In genomic region chr2:206718296-206718695, GRCh38 we compare ENCODE assay signal across 25 cellular contexts. TPM values are rescaled to one million over a fixed set of nuclear protein-coding genes. Genes with fewer than 3 reads are reported as not detected.
DNase-seq lines count a peak whose midpoint lies in the region; ATAC-seq, FAIRE-seq and TF ChIP-seq lines count a peak whose summit lies in the region.
"Had no signal": no experiment of that assay in that cellular context is flagged by ENCODE, and none has a peak within 500 bp of the region (broad histone marks: within the 10 kb centered on the region; RNA-seq: fewer than 3 reads in every experiment).

Gene DYTN, minus strand, starts transcription at chr2:206718396. Its CDS starts 117 bp downstream, at chr2:206718279.

- H4K20me1 ChIP-seq in MM.1S (ENCODE audit: insufficient read depth, low read length) = no peaks in the 10 kb centered on the region
- no peaks in the 10 kb centered on the region for H4K20me1 ChIP-seq in neural progenitor cell (ENCODE audit: low read depth)

- H3K27me3 Mint-ChIP-seq in neural progenitor cell (ENCODE audit: insufficient read depth, low read depth) = no peaks in the 10 kb centered on the region

- H3F3A ChIP-seq in MM.1S (ENCODE audit: insufficient read depth, low read length) (no peaks in the 10 kb centered on the region; the same call in 1 of the 2 replicates), neural progenitor cell (ENCODE audit: low read depth) (no peaks in the 10 kb centered on the region)

- H3K36me3 ChIP-seq in MM.1S (replicated peaks; ENCODE audit: insufficient read depth, low read length) = no peaks in the 10 kb centered on the region
- H3K36me3 ChIP-seq in neural progenitor cell = no peaks in the 10 kb centered on the region

- H3K4me3 Mint-ChIP-seq in neural progenitor cell = no peak within 1 kb of the TSS
- H3K4me3 Mint-ChIP-seq: CD8-positive, alpha-beta T cell; T-helper 17 cell had no signal

- H3K9ac ChIP-seq in MM.1S (ENCODE audit: low read length) (no peak within 1 kb of the TSS), neural progenitor cell (no peak within 1 kb of the TSS)

- H3K79me2 ChIP-seq in MM.1S (ENCODE audit: low read length) (no peaks in the 10 kb centered on the region), neural progenitor cell (ENCODE audit: low read depth) (no peaks in the 10 kb centered on the region)

- DNase-seq in GM12892 (ENCODE audit: insufficient read length) = no peak
- no peak for DNase-seq in MM.1S
- DNase-seq in HK-2 (ENCODE audit: unreplicated experiment) = no peak
- no peak for DNase-seq in neural progenitor cell (ENCODE audit: low spot score)
- DNase-seq: AML-193; C1 segment of cervical spinal cord; CD8-positive, alpha-beta T cell; Karpas-422; NCI-H1417; NCI-H2227 treated with DMSO at 0.1 percent for 48 hours; NCI-H510A; SHP77 treated with DMSO at 0.1 percent for 48 hours; SW 1271; T-helper 17 cell had no signal

- TF ChIP-seq CTCF in MM.1S (IDR thresholded peaks at IDR 0.05; ENCODE audit: low read length) (no peak), neural progenitor cell (IDR thresholded peaks at IDR 0.05) (no peak)

- H3K27me3 ChIP-seq in MM.1S (replicated peaks; ENCODE audit: insufficient read depth, low read length) (no peaks in the 10 kb centered on the region), neural progenitor cell (no peaks in the 10 kb centered on the region)

- H3K9me3 Mint-ChIP-seq in neural progenitor cell = no peaks in the 10 kb centered on the region
- H3K9me3 Mint-ChIP-seq: CD8-positive, alpha-beta T cell had no signal

- H3K36me3 Mint-ChIP-seq in neural progenitor cell = no peaks in the 10 kb centered on the region
- H3K36me3 Mint-ChIP-seq: CD8-positive, alpha-beta T cell had no signal

- H3K4me1 ChIP-seq in MM.1S (ENCODE audit: low read length) = peaks cover 3% of the 10 kb centered on the region; the same call in 1 of the 2 replicates
- no peaks in the 10 kb centered on the region for H3K4me1 ChIP-seq in neural progenitor cell

- H3K27ac ChIP-seq in MM.1S (ENCODE audit: low read length) (no peak within 1 kb of the TSS), neural progenitor cell (no peak within 1 kb of the TSS)
- H3K27ac ChIP-seq: RWPE1, SK-N-MC had no signal

- peak within 1 kb of the TSS; percentile 1; the same call in 1 of the 2 replicates for H3K4me2 ChIP-seq in MM.1S (ENCODE audit: low read depth, low read length)
- no peak within 1 kb of the TSS for H3K4me2 ChIP-seq in neural progenitor cell

- TF ChIP-seq POLR2A in GM12892 (IDR thresholded peaks at IDR 0.05; ENCODE audit: low read depth, low read length) = no peak

- no peak within 1 kb of the TSS for H3K27ac Mint-ChIP-seq in neural progenitor cell
- H3K27ac Mint-ChIP-seq: CD8-positive, alpha-beta T cell; T-helper 17 cell had no signal

- peak; percentile 63 for FAIRE-seq in GM12892 (lab: Jason Lieb, UNC)

- no peaks in the 10 kb centered on the region for H3K9me2 ChIP-seq in MM.1S (replicated peaks; ENCODE audit: insufficient read depth, low read length)

- H3K4me1 Mint-ChIP-seq in neural progenitor cell = no peaks in the 10 kb centered on the region

- peak; percentile 38 for ATAC-seq in GM19324 (IDR thresholded peaks at IDR 0.05; ENCODE audit: low FRiP score, unreplicated experiment)
- peak; percentile 38 for ATAC-seq in GM21723 (IDR thresholded peaks at IDR 0.05; ENCODE audit: unreplicated experiment)
- no peak for ATAC-seq in esophagus mucosa
- ATAC-seq in GM18907 (IDR thresholded peaks at IDR 0.05; ENCODE audit: unreplicated experiment) = no peak
- ATAC-seq: CD8-positive, alpha-beta T cell; T-helper 17 cell had no signal

- H3K9me3 ChIP-seq in MM.1S (replicated peaks; ENCODE audit: insufficient read depth, low read length) (no peaks in the 10 kb centered on the region), neural progenitor cell (ENCODE audit: low read depth) (no peaks in the 10 kb centered on the region)

- H3K4me3 ChIP-seq in MM.1S (ENCODE audit: low read length) (no peak within 1 kb of the TSS), neural progenitor cell (no peak within 1 kb of the TSS)
- H3K4me3 ChIP-seq: SK-N-MC had no signal

- H2AFZ ChIP-seq in MM.1S (ENCODE audit: low read length) (no peak within 1 kb of the TSS), neural progenitor cell (replicated peaks) (no peak within 1 kb of the TSS)

RNA-seq across cellular contexts. Expression of gene DYTN, which starts in this region (rescaled TPM):
- not detected for polyA plus RNA-seq in GM12892 (2012; ENCODE audit: missing spikeins)
- total RNA-seq in esophagus mucosa (not detected), neural progenitor cell (ENCODE audit: low replicate concordance) (not detected in 2 replicates)
- total RNA-seq: A172; CD8-positive, alpha-beta T cell; G401; H4; M059J had no signal
- polyA plus RNA-seq: AG04450 had no signal

Comparison
In these comparisons a context has a peak if more than half of its experiments do, and no peak if none do; other contexts are left out.
1. ATAC-seq: peak in GM19324 (single experiment) and GM21723 (single experiment); none in esophagus mucosa (single experiment) and GM18907 (single experiment).